In genomic region chr17:48720263-48721008, GRCh38 we compare ENCODE assay signal across 17 cellular contexts. TPM values are rescaled to one million over a fixed set of nuclear protein-coding genes. Genes with fewer than 3 reads are reported as not detected.
DNase-seq lines count a peak whose midpoint lies in the region; ATAC-seq and TF ChIP-seq lines count a peak whose summit lies in the region.
"Had no signal": no experiment of that assay in that cellular context is flagged by ENCODE, and none has a peak within 500 bp of the region (broad histone marks: within the 10 kb centered on the region; RNA-seq: fewer than 3 reads in every experiment).

No MANE protein-coding gene starts in this region.

- peak overlapping the region; percentile 91 for H3K4me3 ChIP-seq in LNCaP clone FGC (ENCODE audit: low read depth, low read length)
- H3K4me3 ChIP-seq: spleen, tibial nerve had no signal

- H3K4me3 Mint-ChIP-seq in activated naive CD8-positive, alpha-beta T cell treated with anti-CD3 and anti-CD28 coated beads, Interleukin-2, amount 10 ng/mL, durations not matched to agents 7 days and 5 days: peak overlapping the region; percentile 9
- peak overlapping the region; percentile 1 for H3K4me3 Mint-ChIP-seq in natural killer cell

- H3K4me1 Mint-ChIP-seq in activated naive CD8-positive, alpha-beta T cell treated with anti-CD3 and anti-CD28 coated beads, Interleukin-2, amount 10 ng/mL, durations not matched to agents 7 days and 5 days: peaks cover 33% of the 10 kb centered on the region
- H3K4me1 Mint-ChIP-seq in natural killer cell: peaks cover 18 to 52% of the 10 kb centered on the region in 2 donors

- no peak for ATAC-seq in activated naive CD8-positive, alpha-beta T cell treated with anti-CD3 and anti-CD28 coated beads, Interleukin-2, amount 10 ng/mL, durations not matched to agents 7 days and 5 days (ENCODE audit: low read depth)
- no peak for ATAC-seq in natural killer cell
- ATAC-seq in HG02973 (IDR thresholded peaks at IDR 0.05; ENCODE audit: unreplicated experiment): no peak
- ATAC-seq in GM19452 (IDR thresholded peaks at IDR 0.05; ENCODE audit: unreplicated experiment): no peak
- ATAC-seq: left lobe of liver had no signal

- POLR2A ChIA-PET in activated naive CD8-positive, alpha-beta T cell treated with anti-CD3 and anti-CD28 coated beads, Interleukin-2, amount 10 ng/mL, durations not matched to agents 7 days and 5 days (lab: Charles Lee): no interaction called here

- peaks cover 94% of the 10 kb centered on the region for H3K27me3 Mint-ChIP-seq in activated naive CD8-positive, alpha-beta T cell treated with anti-CD3 and anti-CD28 coated beads, Interleukin-2, amount 10 ng/mL, durations not matched to agents 7 days and 5 days
- peaks cover 68 to 69% of the 10 kb centered on the region in 2 donors for H3K27me3 Mint-ChIP-seq in natural killer cell (ENCODE audit: low read depth in 2 of 2)

- TF ChIP-seq CTCF in LNCaP clone FGC (IDR thresholded peaks at IDR 0.05; ENCODE audit: control insufficient read depth, extremely low read depth, insufficient read depth): no peak
- no peak for TF ChIP-seq CTCF in natural killer cell (IDR thresholded peaks at IDR 0.05)

- H3K9me3 Mint-ChIP-seq in activated naive CD8-positive, alpha-beta T cell treated with anti-CD3 and anti-CD28 coated beads, Interleukin-2, amount 10 ng/mL, durations not matched to agents 7 days and 5 days: no peaks in the 10 kb centered on the region
- H3K9me3 Mint-ChIP-seq in natural killer cell: no peaks in the 10 kb centered on the region

- H3K36me3 Mint-ChIP-seq in activated naive CD8-positive, alpha-beta T cell treated with anti-CD3 and anti-CD28 coated beads, Interleukin-2, amount 10 ng/mL, durations not matched to agents 7 days and 5 days: peaks cover 2% of the 10 kb centered on the region
- H3K36me3 Mint-ChIP-seq in natural killer cell: no peaks in the 10 kb centered on the region

- DNase-seq in DMS153 (lab: John Stamatoyannopoulos, UW) (peak; percentile 34), DMS153 treated with DMSO at 0.1 percent for 48 hours (lab: John Stamatoyannopoulos, UW; ENCODE audit: unreplicated experiment) (no peak), LNCaP clone FGC (ENCODE audit: low read depth) (no peak), natural killer cell (no peak)
- no peak for DNase-seq in activated naive CD8-positive, alpha-beta T cell treated with anti-CD3 and anti-CD28 coated beads, Interleukin-2, amount 10 ng/mL, durations not matched to agents 7 days and 5 days
- DNase-seq in activated CD8-positive, alpha-beta memory T cell treated with anti-CD3 and anti-CD28 coated beads, Interleukin-2, amount 50 U/mL, for 4 hours: no peak
- DNase-seq: brain microvascular endothelial cell, glutamatergic neuron, Kasumi-1, NCI-H2029, nucleus accumbens, spleen had no signal

- H3K27ac Mint-ChIP-seq in activated naive CD8-positive, alpha-beta T cell treated with anti-CD3 and anti-CD28 coated beads, Interleukin-2, amount 10 ng/mL, durations not matched to agents 7 days and 5 days: peak overlapping the region; percentile 47
- H3K27ac Mint-ChIP-seq in natural killer cell: no peak overlapping the region

- intact Hi-C loops in natural killer cell (cut with micrococcal nuclease): loop anchor here (5.0 to 10.0 kb wide), 4 partner anchors 37 to 976 kb away; partner anchors contain the start of gene HOXB7

RNA-seq across cellular contexts. Expression of gene PRAC1, which starts 1.9 kb away (rescaled TPM):
- total RNA-seq in activated naive CD8-positive, alpha-beta T cell treated with anti-CD3 and anti-CD28 coated beads, Interleukin-2, amount 10 ng/mL, durations not matched to agents 7 days and 5 days: not detected
- not detected for total RNA-seq in natural killer cell
- total RNA-seq: A172, left lobe of liver, spleen, tibial nerve had no signal

RNA-seq across cellular contexts. Expression of gene PRAC2, which starts 2.5 kb away (rescaled TPM):
- not detected for total RNA-seq in activated naive CD8-positive, alpha-beta T cell treated with anti-CD3 and anti-CD28 coated beads, Interleukin-2, amount 10 ng/mL, durations not matched to agents 7 days and 5 days
- not detected for total RNA-seq in natural killer cell
- total RNA-seq: A172, left lobe of liver, spleen, tibial nerve had no signal

RNA-seq across cellular contexts. Expression of gene HOXB13, which starts 8.1 kb away (rescaled TPM):
- not detected for total RNA-seq in activated naive CD8-positive, alpha-beta T cell treated with anti-CD3 and anti-CD28 coated beads, Interleukin-2, amount 10 ng/mL, durations not matched to agents 7 days and 5 days
- not detected for total RNA-seq in natural killer cell
- total RNA-seq: spleen, tibial nerve had no signal
